13 cellular contexts compared by ENCODE assay signal in genomic region chr1:41238311-41239094, GRCh38. TPM values are rescaled to one million over a fixed set of nuclear protein-coding genes. Genes with fewer than 3 reads are reported as not detected.
DNase-seq lines count a peak whose midpoint lies in the region; ATAC-seq and TF ChIP-seq lines count a peak whose summit lies in the region.
"Had no signal": no experiment of that assay in that cellular context is flagged by ENCODE, and none has a peak within 500 bp of the region (broad histone marks: within the 10 kb centered on the region; RNA-seq: fewer than 3 reads in every experiment).

No MANE protein-coding gene starts in this region.

- H3K9ac ChIP-seq in GM23248: no peak overlapping the region
- no peak overlapping the region for H3K9ac ChIP-seq in fibroblast of lung (ENCODE audit: insufficient read depth, low read length)
- H3K9ac ChIP-seq in colonic mucosa (ENCODE audit: low read depth in 2 of 2, low read length in 2 of 2): no peak overlapping the region

- H3K9me3 ChIP-seq in GM23248 (ENCODE audit: low read depth): no peaks in the 10 kb centered on the region
- no peaks in the 10 kb centered on the region for H3K9me3 ChIP-seq in fibroblast of lung (ENCODE audit: control insufficient read depth, insufficient read depth, low read depth, low read length)
- no peaks in the 10 kb centered on the region for H3K9me3 ChIP-seq in colonic mucosa

- in situ Hi-C loops in GM23248 (cut with MboI): no loop called here

- DNase-seq in GM23248 (peak; percentile 54), RKO (ENCODE audit: low spot score) (peak; percentile 46), fibroblast of lung (ENCODE audit: low read depth in 2 of 2) (peak; percentile 11 to 74), COLO668 (lab: John Stamatoyannopoulos, UW; ENCODE audit: unreplicated experiment) (no peak), colonic mucosa (no peak), DMS79 (lab: John Stamatoyannopoulos, UW) (no peak)
- DNase-seq: cerebellar nuclear complex, left colon, NCI-H1105 treated with DMSO at 0.1 percent for 48 hours, OCI-M1 had no signal

- intact Hi-C loops in colonic mucosa (cut with DNase I): no loop called here

- H3K36me3 ChIP-seq in GM23248 (ENCODE audit: low read depth) (no peaks in the 10 kb centered on the region), fibroblast of lung (ENCODE audit: control insufficient read depth, insufficient read depth, low read length) (no peaks in the 10 kb centered on the region), colonic mucosa (no peaks in the 10 kb centered on the region)

- TF ChIP-seq CTCF in C4-2B (conservative IDR thresholded peaks at IDR 0.05): no peak
- no peak for TF ChIP-seq CTCF in fibroblast of lung (conservative IDR thresholded peaks at IDR 0.05 in 1 of 2, IDR thresholded peaks at IDR 0.05 in 1 of 2; ENCODE audit: low read depth in 1 of 2, low read length in 2 of 2)
- no peak for TF ChIP-seq CTCF in colonic mucosa (IDR thresholded peaks at IDR 0.05)

- H3K4me3 ChIP-seq in GM23248 (no peak overlapping the region), fibroblast of lung (replicated peaks in 1 of 4; ENCODE audit: control extremely low read depth in 1 of 4, insufficient read depth in 1 of 4, low read depth in 3 of 4, low read length in 4 of 4) (no peak overlapping the region), colonic mucosa (no peak overlapping the region)

- H3K27me3 ChIP-seq in GM23248 (replicated peaks; ENCODE audit: insufficient read depth) (no peaks in the 10 kb centered on the region), fibroblast of lung (ENCODE audit: control insufficient read depth, insufficient read depth, low read length) (no peaks in the 10 kb centered on the region), colonic mucosa (no peaks in the 10 kb centered on the region)

- ATAC-seq in HG02970 (IDR thresholded peaks at IDR 0.05; ENCODE audit: low FRiP score, unreplicated experiment): no peak
- ATAC-seq: left colon had no signal

- H4K20me1 ChIP-seq in GM23248 (ENCODE audit: insufficient read depth): no peaks in the 10 kb centered on the region
- H4K20me1 ChIP-seq in fibroblast of lung (ENCODE audit: control insufficient read depth, extremely low read depth, insufficient read depth, low read length): peaks cover 1% of the 10 kb centered on the region

- H3K4me2 ChIP-seq in GM23248 (ENCODE audit: unreplicated experiment) (no peak overlapping the region), fibroblast of lung (ENCODE audit: extremely low read depth, insufficient read depth, low read length) (no peak overlapping the region)

- 69 to 70% methylated on average over 5 of the region's 5 CpGs for WGBS in GM23248 (ENCODE audit: low coverage in 1 of 2, low lambda C conversion rate in 2 of 2, missing lambda C conversion rate in 2 of 2), 2 experiments

- H3K4me1 ChIP-seq in GM23248 (ENCODE audit: insufficient read depth) (peaks cover 24% of the 10 kb centered on the region), fibroblast of lung (ENCODE audit: control insufficient read depth, extremely low read depth, insufficient read depth, low read length) (peaks cover 4% of the 10 kb centered on the region), colonic mucosa (peaks cover 7% of the 10 kb centered on the region)

- peaks cover 37% of the 10 kb centered on the region for H3F3A ChIP-seq in GM23248 (ENCODE audit: insufficient read depth)

- H3K79me2 ChIP-seq in GM23248 (ENCODE audit: insufficient read depth) (peaks cover 61% of the 10 kb centered on the region), fibroblast of lung (ENCODE audit: control insufficient read depth, insufficient read depth, low read length) (peaks cover 16% of the 10 kb centered on the region)

- H2AFZ ChIP-seq in GM23248 (no peak overlapping the region), fibroblast of lung (ENCODE audit: low read length) (no peak overlapping the region)

- H3K27ac ChIP-seq in C4-2B (peak overlapping the region; percentile 31; the same call in 1 of the 2 replicates), GM23248 (no peak overlapping the region), fibroblast of lung (ENCODE audit: insufficient read depth, low read length) (no peak overlapping the region), colonic mucosa (no peak overlapping the region)
- H3K27ac ChIP-seq: HL-60 had no signal

- H3K9me2 ChIP-seq in GM23248 (ENCODE audit: insufficient read depth): no peaks in the 10 kb centered on the region

RNA-seq across cellular contexts. Expression of gene SCMH1, which starts 3.6 kb away (rescaled TPM):
- total RNA-seq in GM23248 (2014; rRNA removed; shearing (Covaris generic)): 15.0 and 16.6 TPM in 2 replicates
- 10.8 and 12.0 TPM in 2 replicates for polyA plus RNA-seq in GM23248 (2016; fragmentation: Nextera tagmentation; extraction: Ambion mirVana)
- total RNA-seq in fibroblast of lung: 20.0 and 24.8 TPM in 2 replicates
- polyA plus RNA-seq in fibroblast of lung: 20.8 and 27.8 TPM in 2 replicates
- 24.7 and 24.8 TPM in 2 replicates for polyA plus RNA-seq in fibroblast of lung (2012)
- 92.1 and 146 TPM in 2 replicates for polyA minus RNA-seq in fibroblast of lung (ENCODE audit: low replicate concordance)
- total RNA-seq in colonic mucosa: 10 to 100 TPM; 26.3 to 32.7 TPM

Comparison
In these comparisons a context has a peak if more than half of its experiments do, and no peak if none do; other contexts are left out.
1. DNase-seq: peak in GM23248 (single experiment), RKO (single experiment) and fibroblast of lung (2 of 2); none in COLO668 (single experiment), colonic mucosa (single experiment) and DMS79 (single experiment).